Comparison of ENCODE assay signal across 1 cellular context in the genomic region with DNA sequence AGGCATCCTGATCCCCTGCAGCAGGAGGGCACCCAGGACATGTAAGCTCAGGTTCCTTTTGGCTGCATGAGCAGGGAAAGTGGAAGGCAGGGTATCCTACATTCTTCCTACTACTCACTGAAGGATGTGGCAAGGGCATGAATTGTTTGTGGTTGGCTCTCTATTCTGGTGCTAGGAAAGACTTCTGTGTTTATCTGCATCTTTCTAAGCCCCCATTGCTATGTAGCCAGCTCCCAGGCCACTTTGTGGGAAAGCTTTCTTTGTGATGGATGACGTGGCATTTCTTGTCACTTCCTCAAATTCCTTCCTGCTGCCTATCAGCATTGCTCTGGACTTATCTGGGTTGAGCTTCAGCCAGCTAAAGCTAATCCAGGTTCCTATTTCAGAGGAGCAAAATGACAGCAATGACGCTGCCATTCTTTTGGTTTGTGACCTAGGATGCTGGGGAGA.
TF ChIP-seq lines count a peak whose summit lies in the region.

No MANE protein-coding gene starts in this region.

TF ChIP-seq in K562, 482 proteins besides CTCF, POLR2A, EP300 and RAD21 (continued from another document and continues in another):
- TF ChIP-seq, protein P1, sequence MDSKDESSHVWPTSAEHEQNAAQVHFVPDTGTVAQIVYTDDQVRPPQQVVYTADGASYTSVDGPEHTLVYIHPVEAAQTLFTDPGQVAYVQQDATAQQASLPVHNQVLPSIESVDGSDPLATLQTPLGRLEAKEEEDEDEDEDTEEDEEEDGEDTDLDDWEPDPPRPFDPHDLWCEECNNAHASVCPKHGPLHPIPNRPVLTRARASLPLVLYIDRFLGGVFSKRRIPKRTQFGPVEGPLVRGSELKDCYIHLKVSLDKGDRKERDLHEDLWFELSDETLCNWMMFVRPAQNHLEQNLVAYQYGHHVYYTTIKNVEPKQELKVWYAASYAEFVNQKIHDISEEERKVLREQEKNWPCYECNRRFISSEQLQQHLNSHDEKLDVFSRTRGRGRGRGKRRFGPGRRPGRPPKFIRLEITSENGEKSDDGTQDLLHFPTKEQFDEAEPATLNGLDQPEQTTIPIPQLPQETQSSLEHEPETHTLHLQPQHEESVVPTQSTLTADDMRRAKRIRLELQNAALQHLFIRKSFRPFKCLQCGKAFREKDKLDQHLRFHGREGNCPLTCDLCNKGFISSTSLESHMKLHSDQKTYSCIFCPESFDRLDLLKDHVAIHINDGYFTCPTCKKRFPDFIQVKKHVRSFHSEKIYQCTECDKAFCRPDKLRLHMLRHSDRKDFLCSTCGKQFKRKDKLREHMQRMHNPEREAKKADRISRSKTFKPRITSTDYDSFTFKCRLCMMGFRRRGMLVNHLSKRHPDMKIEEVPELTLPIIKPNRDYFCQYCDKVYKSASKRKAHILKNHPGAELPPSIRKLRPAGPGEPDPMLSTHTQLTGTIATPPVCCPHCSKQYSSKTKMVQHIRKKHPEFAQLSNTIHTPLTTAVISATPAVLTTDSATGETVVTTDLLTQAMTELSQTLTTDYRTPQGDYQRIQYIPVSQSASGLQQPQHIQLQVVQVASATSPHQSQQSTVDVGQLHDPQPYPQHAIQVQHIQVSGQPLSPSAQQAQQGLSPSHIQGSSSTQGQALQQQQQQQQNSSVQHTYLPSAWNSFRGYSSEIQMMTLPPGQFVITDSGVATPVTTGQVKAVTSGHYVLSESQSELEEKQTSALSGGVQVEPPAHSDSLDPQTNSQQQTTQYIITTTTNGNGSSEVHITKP (IDR thresholded peaks at IDR 0.05; ENCODE audit: partially characterized antibody), result no peak
- TF ChIP-seq NBN (IDR thresholded peaks at IDR 0.05; ENCODE audit: low read depth) (peak; percentile 90), DNMT1 (IDR thresholded peaks at IDR 0.05) (no peak), ZNF589 (CRISPR knock-in tag; IDR thresholded peaks at IDR 0.05; ENCODE audit: low read depth) (peak; percentile 58; the same call in 1 of the 2 replicates), SMAD1 (IDR thresholded peaks at IDR 0.05; ENCODE audit: low read depth, low read length, partially characterized antibody) (no peak), FOXK1 (CRISPR knock-in tag; IDR thresholded peaks at IDR 0.05; ENCODE audit: borderline replicate concordance) (no peak), EHMT2 (IDR thresholded peaks at IDR 0.05) (peak; percentile 70), ATF1 (CRISPR knock-in tag; IDR thresholded peaks at IDR 0.05) (no peak), ATF1 (tag; IDR thresholded peaks at IDR 0.05) (peak; percentile 95), BMI1 (IDR thresholded peaks at IDR 0.05; ENCODE audit: low read length) (no peak), KAT7 (CRISPR knock-in tag; IDR thresholded peaks at IDR 0.05; ENCODE audit: borderline replicate concordance) (no peak), HOXB6 (CRISPR knock-in tag; IDR thresholded peaks at IDR 0.05; ENCODE audit: borderline replicate concordance) (no peak), NFIC (IDR thresholded peaks at IDR 0.05) (peak; percentile 83), ZBED1 (IDR thresholded peaks at IDR 0.05) (no peak), ZNF184 (CRISPR knock-in tag; IDR thresholded peaks at IDR 0.05) (no peak), FIP1L1 (IDR thresholded peaks at IDR 0.05; ENCODE audit: low read depth, low read length, poor library complexity, severe bottlenecking) (no peak), SMARCC2 (IDR thresholded peaks at IDR 0.05; ENCODE audit: low read depth) (peak; percentile 90), KDM4B (IDR thresholded peaks at IDR 0.05; ENCODE audit: borderline replicate concordance in 2 of 2, low read depth in 1 of 2) (no peak), ZNF165 (CRISPR knock-in tag; IDR thresholded peaks at IDR 0.05; ENCODE audit: borderline replicate concordance) (no peak), ZNF124 (CRISPR knock-in tag; IDR thresholded peaks at IDR 0.05) (no peak), CEBPB (tag; IDR thresholded peaks at IDR 0.05) (no peak), ZNF507 (tag; conservative IDR thresholded peaks at IDR 0.05) (no peak), NR1H2 (CRISPR knock-in tag; IDR thresholded peaks at IDR 0.05) (no peak), RBM25 (IDR thresholded peaks at IDR 0.05; ENCODE audit: low read depth, low read length, severe bottlenecking) (no peak), CREM (IDR thresholded peaks at IDR 0.05; ENCODE audit: low read depth) (peak; percentile 91), HNRNPH1 (optimal IDR thresholded peaks at IDR 0.05; ENCODE audit: low read depth, low read length) (no peak), MCM2 (IDR thresholded peaks at IDR 0.05; ENCODE audit: low read depth) (no peak)
- TF ChIP-seq, protein P2, sequence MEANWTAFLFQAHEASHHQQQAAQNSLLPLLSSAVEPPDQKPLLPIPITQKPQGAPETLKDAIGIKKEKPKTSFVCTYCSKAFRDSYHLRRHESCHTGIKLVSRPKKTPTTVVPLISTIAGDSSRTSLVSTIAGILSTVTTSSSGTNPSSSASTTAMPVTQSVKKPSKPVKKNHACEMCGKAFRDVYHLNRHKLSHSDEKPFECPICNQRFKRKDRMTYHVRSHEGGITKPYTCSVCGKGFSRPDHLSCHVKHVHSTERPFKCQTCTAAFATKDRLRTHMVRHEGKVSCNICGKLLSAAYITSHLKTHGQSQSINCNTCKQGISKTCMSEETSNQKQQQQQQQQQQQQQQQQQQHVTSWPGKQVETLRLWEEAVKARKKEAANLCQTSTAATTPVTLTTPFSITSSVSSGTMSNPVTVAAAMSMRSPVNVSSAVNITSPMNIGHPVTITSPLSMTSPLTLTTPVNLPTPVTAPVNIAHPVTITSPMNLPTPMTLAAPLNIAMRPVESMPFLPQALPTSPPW (CRISPR knock-in tag; IDR thresholded peaks at IDR 0.05), result peak; percentile 44; the same call in 1 of the 2 replicates
- TF ChIP-seq, protein P3, sequence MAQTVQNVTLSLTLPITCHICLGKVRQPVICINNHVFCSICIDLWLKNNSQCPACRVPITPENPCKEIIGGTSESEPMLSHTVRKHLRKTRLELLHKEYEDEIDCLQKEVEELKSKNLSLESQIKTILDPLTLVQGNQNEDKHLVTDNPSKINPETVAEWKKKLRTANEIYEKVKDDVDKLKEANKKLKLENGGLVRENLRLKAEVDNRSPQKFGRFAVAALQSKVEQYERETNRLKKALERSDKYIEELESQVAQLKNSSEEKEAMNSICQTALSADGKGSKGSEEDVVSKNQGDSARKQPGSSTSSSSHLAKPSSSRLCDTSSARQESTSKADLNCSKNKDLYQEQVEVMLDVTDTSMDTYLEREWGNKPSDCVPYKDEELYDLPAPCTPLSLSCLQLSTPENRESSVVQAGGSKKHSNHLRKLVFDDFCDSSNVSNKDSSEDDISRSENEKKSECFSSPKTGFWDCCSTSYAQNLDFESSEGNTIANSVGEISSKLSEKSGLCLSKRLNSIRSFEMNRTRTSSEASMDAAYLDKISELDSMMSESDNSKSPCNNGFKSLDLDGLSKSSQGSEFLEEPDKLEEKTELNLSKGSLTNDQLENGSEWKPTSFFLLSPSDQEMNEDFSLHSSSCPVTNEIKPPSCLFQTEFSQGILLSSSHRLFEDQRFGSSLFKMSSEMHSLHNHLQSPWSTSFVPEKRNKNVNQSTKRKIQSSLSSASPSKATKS (CRISPR knock-in tag; IDR thresholded peaks at IDR 0.05), result no peak
- TF ChIP-seq, protein P4, sequence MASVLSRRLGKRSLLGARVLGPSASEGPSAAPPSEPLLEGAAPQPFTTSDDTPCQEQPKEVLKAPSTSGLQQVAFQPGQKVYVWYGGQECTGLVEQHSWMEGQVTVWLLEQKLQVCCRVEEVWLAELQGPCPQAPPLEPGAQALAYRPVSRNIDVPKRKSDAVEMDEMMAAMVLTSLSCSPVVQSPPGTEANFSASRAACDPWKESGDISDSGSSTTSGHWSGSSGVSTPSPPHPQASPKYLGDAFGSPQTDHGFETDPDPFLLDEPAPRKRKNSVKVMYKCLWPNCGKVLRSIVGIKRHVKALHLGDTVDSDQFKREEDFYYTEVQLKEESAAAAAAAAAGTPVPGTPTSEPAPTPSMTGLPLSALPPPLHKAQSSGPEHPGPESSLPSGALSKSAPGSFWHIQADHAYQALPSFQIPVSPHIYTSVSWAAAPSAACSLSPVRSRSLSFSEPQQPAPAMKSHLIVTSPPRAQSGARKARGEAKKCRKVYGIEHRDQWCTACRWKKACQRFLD (CRISPR knock-in tag; IDR thresholded peaks at IDR 0.05), result peak; percentile 52; the same call in 1 of the 2 replicates
- TF ChIP-seq, protein P5, sequence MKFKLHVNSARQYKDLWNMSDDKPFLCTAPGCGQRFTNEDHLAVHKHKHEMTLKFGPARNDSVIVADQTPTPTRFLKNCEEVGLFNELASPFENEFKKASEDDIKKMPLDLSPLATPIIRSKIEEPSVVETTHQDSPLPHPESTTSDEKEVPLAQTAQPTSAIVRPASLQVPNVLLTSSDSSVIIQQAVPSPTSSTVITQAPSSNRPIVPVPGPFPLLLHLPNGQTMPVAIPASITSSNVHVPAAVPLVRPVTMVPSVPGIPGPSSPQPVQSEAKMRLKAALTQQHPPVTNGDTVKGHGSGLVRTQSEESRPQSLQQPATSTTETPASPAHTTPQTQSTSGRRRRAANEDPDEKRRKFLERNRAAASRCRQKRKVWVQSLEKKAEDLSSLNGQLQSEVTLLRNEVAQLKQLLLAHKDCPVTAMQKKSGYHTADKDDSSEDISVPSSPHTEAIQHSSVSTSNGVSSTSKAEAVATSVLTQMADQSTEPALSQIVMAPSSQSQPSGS (CRISPR knock-in tag; IDR thresholded peaks at IDR 0.05), result no peak
- TF ChIP-seq, protein P6, sequence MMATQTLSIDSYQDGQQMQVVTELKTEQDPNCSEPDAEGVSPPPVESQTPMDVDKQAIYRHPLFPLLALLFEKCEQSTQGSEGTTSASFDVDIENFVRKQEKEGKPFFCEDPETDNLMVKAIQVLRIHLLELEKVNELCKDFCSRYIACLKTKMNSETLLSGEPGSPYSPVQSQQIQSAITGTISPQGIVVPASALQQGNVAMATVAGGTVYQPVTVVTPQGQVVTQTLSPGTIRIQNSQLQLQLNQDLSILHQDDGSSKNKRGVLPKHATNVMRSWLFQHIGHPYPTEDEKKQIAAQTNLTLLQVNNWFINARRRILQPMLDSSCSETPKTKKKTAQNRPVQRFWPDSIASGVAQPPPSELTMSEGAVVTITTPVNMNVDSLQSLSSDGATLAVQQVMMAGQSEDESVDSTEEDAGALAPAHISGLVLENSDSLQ (IDR thresholded peaks at IDR 0.05), result peak; percentile 88
- TF ChIP-seq, protein P7, sequence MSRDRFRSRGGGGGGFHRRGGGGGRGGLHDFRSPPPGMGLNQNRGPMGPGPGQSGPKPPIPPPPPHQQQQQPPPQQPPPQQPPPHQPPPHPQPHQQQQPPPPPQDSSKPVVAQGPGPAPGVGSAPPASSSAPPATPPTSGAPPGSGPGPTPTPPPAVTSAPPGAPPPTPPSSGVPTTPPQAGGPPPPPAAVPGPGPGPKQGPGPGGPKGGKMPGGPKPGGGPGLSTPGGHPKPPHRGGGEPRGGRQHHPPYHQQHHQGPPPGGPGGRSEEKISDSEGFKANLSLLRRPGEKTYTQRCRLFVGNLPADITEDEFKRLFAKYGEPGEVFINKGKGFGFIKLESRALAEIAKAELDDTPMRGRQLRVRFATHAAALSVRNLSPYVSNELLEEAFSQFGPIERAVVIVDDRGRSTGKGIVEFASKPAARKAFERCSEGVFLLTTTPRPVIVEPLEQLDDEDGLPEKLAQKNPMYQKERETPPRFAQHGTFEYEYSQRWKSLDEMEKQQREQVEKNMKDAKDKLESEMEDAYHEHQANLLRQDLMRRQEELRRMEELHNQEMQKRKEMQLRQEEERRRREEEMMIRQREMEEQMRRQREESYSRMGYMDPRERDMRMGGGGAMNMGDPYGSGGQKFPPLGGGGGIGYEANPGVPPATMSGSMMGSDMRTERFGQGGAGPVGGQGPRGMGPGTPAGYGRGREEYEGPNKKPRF (IDR thresholded peaks at IDR 0.05; ENCODE audit: low read depth, low read length), result no peak
- TF ChIP-seq, protein P8, sequence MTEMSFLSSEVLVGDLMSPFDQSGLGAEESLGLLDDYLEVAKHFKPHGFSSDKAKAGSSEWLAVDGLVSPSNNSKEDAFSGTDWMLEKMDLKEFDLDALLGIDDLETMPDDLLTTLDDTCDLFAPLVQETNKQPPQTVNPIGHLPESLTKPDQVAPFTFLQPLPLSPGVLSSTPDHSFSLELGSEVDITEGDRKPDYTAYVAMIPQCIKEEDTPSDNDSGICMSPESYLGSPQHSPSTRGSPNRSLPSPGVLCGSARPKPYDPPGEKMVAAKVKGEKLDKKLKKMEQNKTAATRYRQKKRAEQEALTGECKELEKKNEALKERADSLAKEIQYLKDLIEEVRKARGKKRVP (CRISPR knock-in tag; IDR thresholded peaks at IDR 0.05), result 0 out of 2 replicates have a peak, but pooled peaks have one; percentile 35
- TF ChIP-seq, protein P9, sequence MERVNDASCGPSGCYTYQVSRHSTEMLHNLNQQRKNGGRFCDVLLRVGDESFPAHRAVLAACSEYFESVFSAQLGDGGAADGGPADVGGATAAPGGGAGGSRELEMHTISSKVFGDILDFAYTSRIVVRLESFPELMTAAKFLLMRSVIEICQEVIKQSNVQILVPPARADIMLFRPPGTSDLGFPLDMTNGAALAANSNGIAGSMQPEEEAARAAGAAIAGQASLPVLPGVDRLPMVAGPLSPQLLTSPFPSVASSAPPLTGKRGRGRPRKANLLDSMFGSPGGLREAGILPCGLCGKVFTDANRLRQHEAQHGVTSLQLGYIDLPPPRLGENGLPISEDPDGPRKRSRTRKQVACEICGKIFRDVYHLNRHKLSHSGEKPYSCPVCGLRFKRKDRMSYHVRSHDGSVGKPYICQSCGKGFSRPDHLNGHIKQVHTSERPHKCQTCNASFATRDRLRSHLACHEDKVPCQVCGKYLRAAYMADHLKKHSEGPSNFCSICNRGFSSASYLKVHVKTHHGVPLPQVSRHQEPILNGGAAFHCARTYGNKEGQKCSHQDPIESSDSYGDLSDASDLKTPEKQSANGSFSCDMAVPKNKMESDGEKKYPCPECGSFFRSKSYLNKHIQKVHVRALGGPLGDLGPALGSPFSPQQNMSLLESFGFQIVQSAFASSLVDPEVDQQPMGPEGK (CRISPR knock-in tag; IDR thresholded peaks at IDR 0.05; ENCODE audit: borderline replicate concordance), result no peak
